ENCODE assay signal across 8 cellular contexts in genomic region chr10:101818958-101819633, GRCh38. TPM values are rescaled to one million over a fixed set of nuclear protein-coding genes. Genes with fewer than 3 reads are reported as not detected.
DNase-seq lines count a peak whose midpoint lies in the region; ATAC-seq and TF ChIP-seq lines count a peak whose summit lies in the region.

No MANE protein-coding gene starts in this region.

- H3K4me3 ChIP-seq in endodermal cell (ENCODE audit: low read length): peak overlapping the region; percentile 90

- TF ChIP-seq CTCF in endodermal cell (conservative IDR thresholded peaks at IDR 0.05) (no peak), natural killer cell (IDR thresholded peaks at IDR 0.05) (no peak)

- peak overlapping the region; percentile 89 for H3K4me3 Mint-ChIP-seq in activated naive CD4-positive, alpha-beta T cell treated with anti-CD3 and anti-CD28 coated beads, Interleukin-2, amount 10 ng/mL, durations not matched to agents 7 days and 5 days
- peak overlapping the region; percentile 96 for H3K4me3 Mint-ChIP-seq in endodermal cell
- peak overlapping the region; percentile 97 for H3K4me3 Mint-ChIP-seq in natural killer cell

- intact Hi-C loops in natural killer cell (cut with micrococcal nuclease): loop anchor here (1.0 kb wide), 4 partner anchors 11 to 333 kb away; partner anchors contain the start of genes NOLC1 and NPM3

- ATAC-seq in HG02870 (IDR thresholded peaks at IDR 0.05; ENCODE audit: unreplicated experiment) (peak; percentile 6), natural killer cell (peak; percentile 5 to 13 (median 11))

- H3K27me3 Mint-ChIP-seq in activated naive CD4-positive, alpha-beta T cell treated with anti-CD3 and anti-CD28 coated beads, Interleukin-2, amount 10 ng/mL, durations not matched to agents 7 days and 5 days: peaks cover 4% of the 10 kb centered on the region
- H3K27me3 Mint-ChIP-seq in endodermal cell (ENCODE audit: insufficient read depth) (no peaks in the 10 kb centered on the region), natural killer cell (ENCODE audit: low read depth in 2 of 2) (no peaks in the 10 kb centered on the region)

- CTCF ChIA-PET in activated naive CD4-positive, alpha-beta T cell treated with anti-CD3 and anti-CD28 coated beads, Interleukin-2, amount 10 ng/mL, durations not matched to agents 7 days and 5 days (lab: Charles Lee): interaction anchor here (0.6 to 2.1 kb wide), 5 partner anchors 17 to 216 kb away, joined by 3 to 19 read pairs (median 7); no protein-coding TSS in a partner anchor

- H3K27ac ChIP-seq in endodermal cell (ENCODE audit: low read depth, low read length): no peak overlapping the region

- H3K4me1 ChIP-seq in endodermal cell (ENCODE audit: control insufficient read depth, insufficient read depth, low read length): no peaks in the 10 kb centered on the region

- peak overlapping the region; percentile 96 for H3K27ac Mint-ChIP-seq in activated naive CD4-positive, alpha-beta T cell treated with anti-CD3 and anti-CD28 coated beads, Interleukin-2, amount 10 ng/mL, durations not matched to agents 7 days and 5 days
- H3K27ac Mint-ChIP-seq in endodermal cell: peak overlapping the region; percentile 96
- H3K27ac Mint-ChIP-seq in natural killer cell: peak overlapping the region; percentile 89 to 90

- peak; percentile 71 for DNase-seq in activated naive CD4-positive, alpha-beta T cell treated with anti-CD3 and anti-CD28 coated beads, Interleukin-2, amount 10 ng/mL, durations not matched to agents 7 days and 5 days
- DNase-seq in activated naive CD4-positive, alpha-beta T cell treated with Interleukin-2 at 50 U/mL for 16 hours: no peak
- peak; percentile 69 for DNase-seq in RPMI8226
- DNase-seq in endodermal cell: no peak
- no peak for DNase-seq in natural killer cell
- no peak for DNase-seq in NCI-H1105 treated with DMSO at 0.1 percent for 48 hours (lab: John Stamatoyannopoulos, UW)
- no peak for DNase-seq in superior temporal gyrus (ENCODE audit: extremely low spot score)

- H3K9ac ChIP-seq in endodermal cell (ENCODE audit: extremely low read depth, low read length, poor library complexity, severe bottlenecking): peak overlapping the region; percentile 99

- H3K4me1 Mint-ChIP-seq in activated naive CD4-positive, alpha-beta T cell treated with anti-CD3 and anti-CD28 coated beads, Interleukin-2, amount 10 ng/mL, durations not matched to agents 7 days and 5 days: peaks cover 31% of the 10 kb centered on the region
- peaks cover 14% of the 10 kb centered on the region for H3K4me1 Mint-ChIP-seq in endodermal cell
- H3K4me1 Mint-ChIP-seq in natural killer cell: peaks cover 47 to 54% of the 10 kb centered on the region in 2 donors

- H3K9me3 ChIP-seq in endodermal cell (ENCODE audit: control insufficient read depth, low read length): no peaks in the 10 kb centered on the region

- no peaks in the 10 kb centered on the region for H3K27me3 ChIP-seq in endodermal cell (ENCODE audit: control insufficient read depth, insufficient read depth, low read length, poor library complexity, severe bottlenecking)

- H3K36me3 Mint-ChIP-seq in activated naive CD4-positive, alpha-beta T cell treated with anti-CD3 and anti-CD28 coated beads, Interleukin-2, amount 10 ng/mL, durations not matched to agents 7 days and 5 days: peaks cover 30% of the 10 kb centered on the region
- H3K36me3 Mint-ChIP-seq in endodermal cell (ENCODE audit: low read depth) (peaks cover 8% of the 10 kb centered on the region), natural killer cell (peaks cover 7% of the 10 kb centered on the region)

- 28 to 43% methylated on average over 13 of the region's 13 CpGs for WGBS in endodermal cell (ENCODE audit: insufficient coverage in 1 of 2, insufficient read length in 1 of 2), 2 experiments

- no peaks in the 10 kb centered on the region for H3K9me3 Mint-ChIP-seq in activated naive CD4-positive, alpha-beta T cell treated with anti-CD3 and anti-CD28 coated beads, Interleukin-2, amount 10 ng/mL, durations not matched to agents 7 days and 5 days
- H3K9me3 Mint-ChIP-seq in endodermal cell (no peaks in the 10 kb centered on the region), natural killer cell (no peaks in the 10 kb centered on the region)

- H3K36me3 ChIP-seq in endodermal cell (ENCODE audit: control insufficient read depth, insufficient read depth, low read length): no peaks in the 10 kb centered on the region

RNA-seq across cellular contexts. Expression of gene OGA, which starts 0.9 kb away (rescaled TPM):
- total RNA-seq in endodermal cell (100 to 1,000 TPM; 138 to 149 TPM), natural killer cell (100 to 1,000 TPM; 427 to 488 (median 481) TPM)
- polyA plus RNA-seq in endodermal cell (2013, experiment 1 of 2): 104 TPM
- 105 TPM for polyA plus RNA-seq in endodermal cell (2013, experiment 2 of 2)

RNA-seq across cellular contexts. Expression of gene KCNIP2, which starts 24.5 kb away (rescaled TPM):
- total RNA-seq in endodermal cell (1 to 10 TPM; 2.8 to 3.0 TPM), natural killer cell (1 to 10 TPM in 2 of 3 donors, under 1 TPM in 1; 0.97 to 2.0 (median 1.6) TPM)
- 4.5 TPM for polyA plus RNA-seq in endodermal cell (2013, experiment 1 of 2)
- polyA plus RNA-seq in endodermal cell (2013, experiment 2 of 2): 3.9 TPM

RNA-seq across cellular contexts. Expression of gene NPM3, which starts 35.9 kb away (rescaled TPM):
- total RNA-seq in endodermal cell (100 to 1,000 TPM in 1 of 2 donors, 10 to 100 TPM in 1; 82.2 to 133 TPM), natural killer cell (1 to 10 TPM; 8.2 to 9.0 (median 8.5) TPM)
- polyA plus RNA-seq in endodermal cell (2013, experiment 1 of 2): 81.8 TPM
- polyA plus RNA-seq in endodermal cell (2013, experiment 2 of 2): 78.0 TPM

RNA-seq across cellular contexts. Expression of gene FGF8, which starts 43.2 kb away (rescaled TPM):
- total RNA-seq in endodermal cell (10 to 100 TPM; 13.3 to 46.5 TPM), natural killer cell (not detected)
- 28.6 TPM for polyA plus RNA-seq in endodermal cell (2013, experiment 1 of 2)
- 31.4 TPM for polyA plus RNA-seq in endodermal cell (2013, experiment 2 of 2)

Comparison
In these comparisons a context has a peak if more than half of its experiments do, and no peak if none do; other contexts are left out.
1. DNase-seq: peak in activated naive CD4-positive, alpha-beta T cell treated with anti-CD3 and anti-CD28 coated beads, Interleukin-2, amount 10 ng/mL, durations not matched to agents 7 days and 5 days (single experiment) and RPMI8226 (single experiment); none in activated naive CD4-positive, alpha-beta T cell treated with Interleukin-2 at 50 U/mL for 16 hours (single experiment), endodermal cell (single experiment), natural killer cell (single experiment), NCI-H1105 treated with DMSO at 0.1 percent for 48 hours (single experiment) and superior temporal gyrus (single experiment).
2. RNA of gene NPM3, which starts 35.9 kb away (total RNA-seq): 82.2 to 133 TPM in endodermal cell; 8.2 to 9.0 TPM in natural killer cell; every median in the first group is over 4 times any median in the second.
3. Peak in every context shown above with its lines, with median percentiles within 50 percentile points of each other: H3K27ac Mint-ChIP-seq and H3K4me3 Mint-ChIP-seq.